In the genomic region with DNA sequence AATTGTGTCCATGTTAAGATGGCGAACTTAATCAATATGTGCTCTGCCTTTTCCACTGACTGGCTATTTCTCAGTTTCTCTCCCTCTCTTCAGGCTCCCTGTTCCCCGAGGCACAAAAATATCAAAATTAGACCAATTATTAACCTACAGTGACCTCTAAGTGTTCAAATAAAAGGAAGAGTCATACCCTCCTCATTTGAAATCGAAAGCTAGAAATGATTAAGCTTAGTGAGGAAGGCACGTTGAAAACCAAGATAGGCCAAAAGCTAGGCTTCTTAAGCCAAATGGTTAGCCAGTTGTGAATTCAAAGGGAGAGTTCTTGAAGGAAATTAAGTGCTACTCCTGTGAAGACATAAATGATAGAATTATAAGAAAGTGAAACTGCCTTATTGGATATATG, we compare ENCODE assay signal across 24 cellular contexts.
DNase-seq lines count a peak whose midpoint lies in the region; ATAC-seq and TF ChIP-seq lines count a peak whose summit lies in the region.
"Had no signal": no experiment of that assay in that cellular context is flagged by ENCODE, and none has a peak within 500 bp of the region (broad histone marks: within the 10 kb centered on the region; RNA-seq: fewer than 3 reads in every experiment).

No MANE protein-coding gene starts in this region.

- H2AFZ ChIP-seq in GM23338 (peak overlapping the region; percentile 43; the same call in 1 of the 2 replicates), mesenchymal stem cell (ENCODE audit: low read depth, low read length) (no peak overlapping the region)
- H2AFZ ChIP-seq: PC-9 had no signal

- no peak overlapping the region for H2BK5ac ChIP-seq in mesenchymal stem cell (ENCODE audit: low read depth, low read length, poor library complexity, severe bottlenecking)

- H3K36me3 Mint-ChIP-seq in GM23338 (ENCODE audit: low read depth) = peaks cover 16% of the 10 kb centered on the region; the same call in 2 of the 3 replicates
- H3K36me3 Mint-ChIP-seq in naive thymus-derived CD8-positive, alpha-beta T cell = no peaks in the 10 kb centered on the region
- H3K36me3 Mint-ChIP-seq: stimulated activated memory B cell treated with anti-CD40 and anti-IgM and Interleukin-4, amounts not matched to agents 10 μg/mL and 1 μg/mL and 100 μg/mL, for 72 hours had no signal

- H3K4me3 Mint-ChIP-seq in GM23338 = no peak overlapping the region
- H3K4me3 Mint-ChIP-seq in naive thymus-derived CD8-positive, alpha-beta T cell = no peak overlapping the region
- H3K4me3 Mint-ChIP-seq: stimulated activated memory B cell treated with anti-CD40 and anti-IgM and Interleukin-4, amounts not matched to agents 10 μg/mL and 1 μg/mL and 100 μg/mL, for 72 hours had no signal

- DNase-seq in GM12865 (ENCODE audit: low read depth) (peak; percentile 29), GM23338 (ENCODE audit: low spot score) (no peak), mesenchymal stem cell (no peak), activated gamma-delta T cell treated with Interleukin-2 at 50 U/mL for 16 hours (no peak)
- DNase-seq in naive thymus-derived CD8-positive, alpha-beta T cell = no peak
- DNase-seq: 8988T, activated gamma-delta T cell, amniotic stem cell, C1 segment of cervical spinal cord, DMS153, left ventricle myocardium superior, NCI-H2029 treated with DMSO at 0.1 percent for 48 hours, NCI-H526 treated with DMSO at 0.1 percent for 48 hours, PC-9, retina, T1000, trophoblast cell had no signal

- no peak for TF ChIP-seq CTCF in GM12865 (IDR thresholded peaks at IDR 0.05; ENCODE audit: insufficient read depth, low read depth, low read length, missing control alignments)
- TF ChIP-seq CTCF in GM23338 (conservative IDR thresholded peaks at IDR 0.05; ENCODE audit: low read depth in 2 of 2) = no peak

- no peak overlapping the region for H3K27ac Mint-ChIP-seq in GM23338
- H3K27ac Mint-ChIP-seq in naive thymus-derived CD8-positive, alpha-beta T cell = no peak overlapping the region
- H3K27ac Mint-ChIP-seq: stimulated activated memory B cell treated with anti-CD40 and anti-IgM and Interleukin-4, amounts not matched to agents 10 μg/mL and 1 μg/mL and 100 μg/mL, for 72 hours had no signal

- WGBS in mesenchymal stem cell = 90% methylated on average over 3 of the region's 4 CpGs

- H3K4me2 ChIP-seq in GM23338 = no peak overlapping the region
- no peak overlapping the region for H3K4me2 ChIP-seq in mesenchymal stem cell (ENCODE audit: low read length, poor library complexity, severe bottlenecking)
- H3K4me2 ChIP-seq: PC-9 had no signal

- POLR2A ChIA-PET in naive thymus-derived CD8-positive, alpha-beta T cell (lab: Charles Lee) = no interaction called here

- no peaks in the 10 kb centered on the region for H4K20me1 ChIP-seq in GM23338 (replicated peaks; ENCODE audit: insufficient read depth)

- H3K79me2 ChIP-seq in GM23338 (replicated peaks; ENCODE audit: insufficient read depth) = no peaks in the 10 kb centered on the region

- ATAC-seq in GM19324 (IDR thresholded peaks at IDR 0.05; ENCODE audit: low FRiP score, unreplicated experiment) (peak; percentile 87), GM23338 (no peak), HG03175 (IDR thresholded peaks at IDR 0.05; ENCODE audit: unreplicated experiment) (peak; percentile 84), GM21825 (IDR thresholded peaks at IDR 0.05; ENCODE audit: unreplicated experiment) (no peak)
- ATAC-seq in naive thymus-derived CD8-positive, alpha-beta T cell = no peak
- ATAC-seq: K562; left ventricle myocardium superior; stimulated activated memory B cell treated with anti-CD40 and anti-IgM and Interleukin-4, amounts not matched to agents 10 μg/mL and 1 μg/mL and 100 μg/mL, for 72 hours had no signal

- no peaks in the 10 kb centered on the region for H3K27me3 Mint-ChIP-seq in GM23338 (ENCODE audit: insufficient read depth, low read depth, poor library complexity)
- H3K27me3 Mint-ChIP-seq in naive thymus-derived CD8-positive, alpha-beta T cell = no peaks in the 10 kb centered on the region
- H3K27me3 Mint-ChIP-seq: stimulated activated memory B cell treated with anti-CD40 and anti-IgM and Interleukin-4, amounts not matched to agents 10 μg/mL and 1 μg/mL and 100 μg/mL, for 72 hours had no signal

- H2BK15ac ChIP-seq in mesenchymal stem cell (ENCODE audit: low read depth, poor library complexity, severe bottlenecking) = no peak overlapping the region

- H3K18ac ChIP-seq in mesenchymal stem cell (ENCODE audit: low read depth in 1 of 2, low read length in 2 of 2) = no peak overlapping the region

- peaks cover 17% of the 10 kb centered on the region; the same call in 1 of the 2 replicates for H3K9me2 ChIP-seq in GM23338 (ENCODE audit: insufficient read depth)

- peaks cover 10% of the 10 kb centered on the region; the same call in 1 of the 2 replicates for H3K4me1 ChIP-seq in GM23338 (ENCODE audit: insufficient read depth)
- H3K4me1 ChIP-seq in mesenchymal stem cell (ENCODE audit: control insufficient read depth, insufficient read depth, low read depth, low read length) = no peaks in the 10 kb centered on the region

- no peaks in the 10 kb centered on the region; the same call in 1 of the 3 replicates for H3K9me3 Mint-ChIP-seq in GM23338
- H3K9me3 Mint-ChIP-seq in naive thymus-derived CD8-positive, alpha-beta T cell = peaks cover 0 to 15% (median 2%) of the 10 kb centered on the region in 9 donors

- H3K4me1 Mint-ChIP-seq in GM23338 = peaks cover 7% of the 10 kb centered on the region; the same call in 2 of the 3 replicates
- no peaks in the 10 kb centered on the region for H3K4me1 Mint-ChIP-seq in naive thymus-derived CD8-positive, alpha-beta T cell
- H3K4me1 Mint-ChIP-seq: stimulated activated memory B cell treated with anti-CD40 and anti-IgM and Interleukin-4, amounts not matched to agents 10 μg/mL and 1 μg/mL and 100 μg/mL, for 72 hours had no signal

- no peak overlapping the region for H2BK12ac ChIP-seq in mesenchymal stem cell (ENCODE audit: low read length in 2 of 2)

- no peaks in the 10 kb centered on the region for H3K36me3 ChIP-seq in GM23338 (ENCODE audit: insufficient read depth)
- H3K36me3 ChIP-seq in mesenchymal stem cell (ENCODE audit: control insufficient read depth in 1 of 2, insufficient read depth in 2 of 2, low read depth in 1 of 2, low read length in 2 of 2) = no peaks in the 10 kb centered on the region
- H3K36me3 ChIP-seq: neutrophil had no signal

- H3K4ac ChIP-seq in mesenchymal stem cell (ENCODE audit: low read depth in 1 of 2, low read length in 2 of 2) = no peak overlapping the region

- H3K4me3 ChIP-seq in GM12865 (ENCODE audit: low read depth, low read length) (no peak overlapping the region), GM23338 (no peak overlapping the region), mesenchymal stem cell (ENCODE audit: insufficient read depth in 1 of 2, low read depth in 1 of 2, low read length in 2 of 2) (no peak overlapping the region)
- H3K4me3 ChIP-seq: K562, PC-9, SK-N-MC had no signal

- no peak overlapping the region for H2BK120ac ChIP-seq in mesenchymal stem cell (ENCODE audit: low read depth, low read length)

- no peaks in the 10 kb centered on the region for H3K9me3 ChIP-seq in mesenchymal stem cell (ENCODE audit: control insufficient read depth, low read length)
- H3K9me3 ChIP-seq: neutrophil had no signal

- H4K8ac ChIP-seq in mesenchymal stem cell (ENCODE audit: low read length) = no peak overlapping the region

- no peaks in the 10 kb centered on the region for H3F3A ChIP-seq in GM23338 (replicated peaks; ENCODE audit: low read depth)

- no peaks in the 10 kb centered on the region for H3K79me1 ChIP-seq in mesenchymal stem cell (replicated peaks; ENCODE audit: low read length, poor library complexity, severe bottlenecking)

- no peak overlapping the region for H3K14ac ChIP-seq in mesenchymal stem cell (ENCODE audit: low read length in 2 of 2)

- H3K27me3 ChIP-seq in GM23338 (ENCODE audit: insufficient read depth) = no peaks in the 10 kb centered on the region
- H3K27me3 ChIP-seq in mesenchymal stem cell (ENCODE audit: control insufficient read depth in 1 of 2, insufficient read depth in 1 of 2, low read length in 2 of 2) = no peaks in the 10 kb centered on the region
- H3K27me3 ChIP-seq: neutrophil had no signal

- no peak overlapping the region for H3K23ac ChIP-seq in mesenchymal stem cell (ENCODE audit: low read length in 2 of 2)

- H3K9ac ChIP-seq in mesenchymal stem cell (ENCODE audit: low read length) = no peak overlapping the region

- no peak overlapping the region for H2AK5ac ChIP-seq in mesenchymal stem cell (ENCODE audit: low read length, severe bottlenecking)

- no peak overlapping the region for H4K91ac ChIP-seq in mesenchymal stem cell (ENCODE audit: low read length)

- H3K27ac ChIP-seq in GM23338 (ENCODE audit: low read depth) = no peak overlapping the region
- no peak overlapping the region for H3K27ac ChIP-seq in mesenchymal stem cell (ENCODE audit: low read length, poor library complexity, severe bottlenecking)
- H3K27ac ChIP-seq: neutrophil, PC-9, SK-N-MC had no signal

TF ChIP-seq in GM23338, 12 proteins besides CTCF, POLR2A, EP300 and RAD21 (continues in another document):
- TF ChIP-seq EZH2phosphoT487 (IDR thresholded peaks at IDR 0.05; ENCODE audit: unreplicated experiment) (no peak), NANOG (IDR thresholded peaks at IDR 0.05; ENCODE audit: borderline replicate concordance) (no peak)

Comparison
In these comparisons a context has a peak if more than half of its experiments do, and no peak if none do; other contexts are left out.
1. ATAC-seq: peak in GM19324 (single experiment) and HG03175 (single experiment); none in GM23338 (single experiment), GM21825 (single experiment) and naive thymus-derived CD8-positive, alpha-beta T cell (0 of 2).